In genomic region chr4:16443504-16444088, GRCh38 we compare ENCODE assay signal across 7 cellular contexts.
DNase-seq lines count a peak whose midpoint lies in the region; ATAC-seq, FAIRE-seq and TF ChIP-seq lines count a peak whose summit lies in the region.

No MANE protein-coding gene starts in this region.

- intact Hi-C loops in HepG2 (cut with micrococcal nuclease; ENCODE audit: unreplicated experiment), result loop anchor here (1.0 to 5.0 kb wide), 2 partner anchors 153 to 416 kb away; no protein-coding TSS in a partner anchor

- no peak for TF ChIP-seq EP300 in HepG2 (IDR thresholded peaks at IDR 0.05; ENCODE audit: low read depth in 2 of 2, low read length in 2 of 2)
- TF ChIP-seq EP300 in HepG2 (CRISPR knock-in tag; IDR thresholded peaks at IDR 0.05; ENCODE audit: borderline replicate concordance), result no peak

- no peak overlapping the region for H3K27ac Mint-ChIP-seq in astrocyte (ENCODE audit: unreplicated experiment)
- H3K27ac Mint-ChIP-seq in activated CD8-positive, alpha-beta memory T cell treated with anti-CD3 and anti-CD28 coated beads, Interleukin-2, amount 10 ng/mL, durations not matched to agents 7 days and 5 days, result no peak overlapping the region

- peaks cover 9% of the 10 kb centered on the region for H3K4me1 Mint-ChIP-seq in astrocyte (ENCODE audit: low read depth, unreplicated experiment)
- H3K4me1 Mint-ChIP-seq in activated CD8-positive, alpha-beta memory T cell treated with anti-CD3 and anti-CD28 coated beads, Interleukin-2, amount 10 ng/mL, durations not matched to agents 7 days and 5 days, result no peaks in the 10 kb centered on the region

- H3K36me3 ChIP-seq in KMS-11 (ENCODE audit: insufficient read depth) (no peaks in the 10 kb centered on the region), astrocyte (ENCODE audit: insufficient read depth, low read length) (no peaks in the 10 kb centered on the region), HepG2 (replicated peaks in 1 of 2; ENCODE audit: control insufficient read depth in 1 of 2, insufficient read depth in 2 of 2, low read length in 2 of 2) (no peaks in the 10 kb centered on the region)

- no peaks in the 10 kb centered on the region for H3K9me3 ChIP-seq in astrocyte (ENCODE audit: insufficient read depth, low read depth, low read length)
- H3K9me3 ChIP-seq in HepG2 (ENCODE audit: low read length), result no peaks in the 10 kb centered on the region

- POLR2A ChIA-PET in HepG2 (lab: Yijun Ruan, JAX), result no interaction called here

- H2AFZ ChIP-seq in KMS-11 (ENCODE audit: low read depth) (no peak overlapping the region), astrocyte (ENCODE audit: low read depth, low read length) (no peak overlapping the region), HepG2 (ENCODE audit: low read length) (no peak overlapping the region)

- 3% methylated on average over 2 of the region's 2 CpGs for whole genome bisulfite sequencing in HepG2 (ENCODE audit: low lambda C conversion rate)

- no peaks in the 10 kb centered on the region for H3K9me3 Mint-ChIP-seq in astrocyte (ENCODE audit: unreplicated experiment)
- no peaks in the 10 kb centered on the region for H3K9me3 Mint-ChIP-seq in activated CD8-positive, alpha-beta memory T cell treated with anti-CD3 and anti-CD28 coated beads, Interleukin-2, amount 10 ng/mL, durations not matched to agents 7 days and 5 days (ENCODE audit: low read depth)

- DNase-seq in G401 (ENCODE audit: low spot score) (peak; percentile 9), astrocyte (ENCODE audit: low read depth) (peak; percentile 40), HepG2 (ENCODE audit: low spot score) (peak; percentile 30)
- no peak for DNase-seq in activated CD8-positive, alpha-beta memory T cell treated with anti-CD3 and anti-CD28 coated beads, Interleukin-2, amount 10 ng/mL, durations not matched to agents 7 days and 5 days
- DNase-seq in NK-92 treated with Interleukin-12 subunit alpha and Interleukin-12 subunit beta, amount 100 ng/mL, for 24 hours (lab: John Stamatoyannopoulos, UW), result no peak

- H3K36me3 Mint-ChIP-seq in astrocyte (ENCODE audit: low read depth, unreplicated experiment), result no peaks in the 10 kb centered on the region
- H3K36me3 Mint-ChIP-seq in activated CD8-positive, alpha-beta memory T cell treated with anti-CD3 and anti-CD28 coated beads, Interleukin-2, amount 10 ng/mL, durations not matched to agents 7 days and 5 days, result no peaks in the 10 kb centered on the region

- H3K4me1 ChIP-seq in KMS-11 (ENCODE audit: low read depth, poor library complexity, severe bottlenecking) (no peaks in the 10 kb centered on the region), astrocyte (ENCODE audit: insufficient read depth, low read length) (peaks cover 5% of the 10 kb centered on the region), HepG2 (ENCODE audit: insufficient read depth, low read length) (no peaks in the 10 kb centered on the region)

- H3K9ac ChIP-seq in KMS-11, result no peak overlapping the region
- no peak overlapping the region for H3K9ac ChIP-seq in astrocyte (ENCODE audit: low read length)
- no peak overlapping the region for H3K9ac ChIP-seq in HepG2 (ENCODE audit: insufficient read depth, low read depth, low read length)

- TF ChIP-seq CTCF in KMS-11 (conservative IDR thresholded peaks at IDR 0.05; ENCODE audit: low read depth, low read length) (peak; percentile 40), astrocyte (IDR thresholded peaks at IDR 0.05; ENCODE audit: insufficient read depth, low read depth, low read length) (peak; percentile 69), HepG2 (CRISPR knock-in tag; IDR thresholded peaks at IDR 0.05) (peak; percentile 66)

- H3K4me3 ChIP-seq in KMS-11 (IDR thresholded peaks at IDR 0.05; ENCODE audit: insufficient read depth, low read depth, low read length), result no peak overlapping the region
- H3K4me3 ChIP-seq in astrocyte (ENCODE audit: insufficient read depth, low read depth, low read length), result no peak overlapping the region
- no peak overlapping the region for H3K4me3 ChIP-seq in HepG2 (replicated peaks in 1 of 3; ENCODE audit: insufficient read depth in 1 of 3, low read depth in 2 of 3, low read length in 3 of 3)

- H3K27me3 ChIP-seq in KMS-11 (ENCODE audit: insufficient read depth, low read depth), result no peaks in the 10 kb centered on the region
- no peaks in the 10 kb centered on the region for H3K27me3 ChIP-seq in astrocyte (ENCODE audit: insufficient read depth, low read length)
- H3K27me3 ChIP-seq in HepG2 (ENCODE audit: control insufficient read depth in 1 of 2, insufficient read depth in 2 of 2, low read length in 2 of 2), result no peaks in the 10 kb centered on the region

- no TSS peak for BruUV-seq in HepG2 (replicated peaks; lab: Mats Ljungman, UMichigan)

- no peak for TF ChIP-seq POLR2A in HepG2 (IDR thresholded peaks at IDR 0.05; ENCODE audit: insufficient read depth in 1 of 2, low read depth in 2 of 2, low read length in 2 of 2)

- peaks cover 12% of the 10 kb centered on the region for H3K27me3 Mint-ChIP-seq in astrocyte (ENCODE audit: low read depth, unreplicated experiment)
- H3K27me3 Mint-ChIP-seq in activated CD8-positive, alpha-beta memory T cell treated with anti-CD3 and anti-CD28 coated beads, Interleukin-2, amount 10 ng/mL, durations not matched to agents 7 days and 5 days, result no peaks in the 10 kb centered on the region

- H3K4me2 ChIP-seq in KMS-11 (no peak overlapping the region), astrocyte (ENCODE audit: low read length) (no peak overlapping the region), HepG2 (ENCODE audit: low read depth, low read length) (no peak overlapping the region)

- TF ChIP-seq RAD21 in HepG2 (CRISPR knock-in tag; IDR thresholded peaks at IDR 0.05), result 0 out of 2 replicates have a peak, but pooled peaks have one; percentile 10

- H3K79me2 ChIP-seq in KMS-11 (ENCODE audit: insufficient read depth, low read depth) (no peaks in the 10 kb centered on the region), astrocyte (ENCODE audit: insufficient read depth, low read length) (no peaks in the 10 kb centered on the region), HepG2 (ENCODE audit: insufficient read depth, low read length) (no peaks in the 10 kb centered on the region)

- H3K4me3 Mint-ChIP-seq in astrocyte (ENCODE audit: unreplicated experiment), result no peak overlapping the region
- H3K4me3 Mint-ChIP-seq in activated CD8-positive, alpha-beta memory T cell treated with anti-CD3 and anti-CD28 coated beads, Interleukin-2, amount 10 ng/mL, durations not matched to agents 7 days and 5 days, result no peak overlapping the region

- H3K27ac ChIP-seq in KMS-11, result no peak overlapping the region
- no peak overlapping the region for H3K27ac ChIP-seq in astrocyte (ENCODE audit: low read depth, low read length)
- H3K27ac ChIP-seq in HepG2 (ENCODE audit: extremely low read length, insufficient read depth, low read length), result no peak overlapping the region

- no peaks in the 10 kb centered on the region for H4K20me1 ChIP-seq in KMS-11 (ENCODE audit: insufficient read depth)
- H4K20me1 ChIP-seq in astrocyte (ENCODE audit: insufficient read depth, low read length), result no peaks in the 10 kb centered on the region
- H4K20me1 ChIP-seq in HepG2 (ENCODE audit: insufficient read depth, low read length), result no peaks in the 10 kb centered on the region

- in situ Hi-C loops in G401 (cut with HindIII; ENCODE audit: low sequenced_read_pairs) (no loop called here), HepG2 (cut with HindIII; ENCODE audit: extremely low pct_ligation_motif_present, low pct_unique_long_range_greater_than_20kb) (no loop called here)

- ATAC-seq in GM21360 (IDR thresholded peaks at IDR 0.05; ENCODE audit: unreplicated experiment) (peak; percentile 79), HepG2 (peak; percentile 68)
- ATAC-seq in activated CD8-positive, alpha-beta memory T cell treated with anti-CD3 and anti-CD28 coated beads, Interleukin-2, amount 10 ng/mL, durations not matched to agents 7 days and 5 days, result no peak

- FAIRE-seq in astrocyte (lab: Jason Lieb, UNC) (peak; percentile 23), HepG2 (lab: Jason Lieb, UNC) (peak; percentile 40)

- CTCF ChIA-PET in HepG2 (lab: Yijun Ruan, JAX; ENCODE audit: low intra/inter-chr PET ratio, low total read pairs), result interaction anchor here (1.6 kb wide), 1 partner anchor 154 kb away, joined by 16 read pairs; no protein-coding TSS in a partner anchor
- CTCF ChIA-PET in activated CD8-positive, alpha-beta memory T cell treated with anti-CD3 and anti-CD28 coated beads, Interleukin-2, amount 10 ng/mL, durations not matched to agents 7 days and 5 days (lab: Charles Lee), result interaction anchor here (3.1 kb wide), 1 partner anchor 152 kb away, joined by 12 read pairs; no protein-coding TSS in a partner anchor

TF ChIP-seq in HepG2, 621 proteins besides CTCF, POLR2A, EP300 and RAD21 (continues in another document):
- TF ChIP-seq SMC3 (IDR thresholded peaks at IDR 0.05; ENCODE audit: low read length) (peak; percentile 25; the same call in 1 of the 2 replicates), PTBP1 (IDR thresholded peaks at IDR 0.05; ENCODE audit: low read depth, low read length, poor library complexity, severe bottlenecking) (no peak), CERS6 (CRISPR knock-in tag; IDR thresholded peaks at IDR 0.05) (no peak), NCOA2 (CRISPR knock-in tag; IDR thresholded peaks at IDR 0.05) (no peak), ZNF24 (IDR thresholded peaks at IDR 0.05) (no peak), HOXA9 (CRISPR knock-in tag; IDR thresholded peaks at IDR 0.05; ENCODE audit: borderline replicate concordance) (no peak), MIXL1 (CRISPR knock-in tag; IDR thresholded peaks at IDR 0.05) (0 out of 2 replicates have a peak, but pooled peaks have one; percentile 30), STAG1 (CRISPR knock-in tag; IDR thresholded peaks at IDR 0.05) (peak; percentile 47; the same call in 1 of the 2 replicates), JARID2 (CRISPR knock-in tag; IDR thresholded peaks at IDR 0.05; ENCODE audit: insufficient replicate concordance) (no peak), GFI1 (CRISPR knock-in tag; IDR thresholded peaks at IDR 0.05; ENCODE audit: borderline replicate concordance) (no peak)

Comparison
In these comparisons a context has a peak if more than half of its experiments do, and no peak if none do; other contexts are left out.
1. DNase-seq: peak in G401 (single experiment), astrocyte (single experiment) and HepG2 (single experiment); none in activated CD8-positive, alpha-beta memory T cell treated with anti-CD3 and anti-CD28 coated beads, Interleukin-2, amount 10 ng/mL, durations not matched to agents 7 days and 5 days (single experiment) and NK-92 treated with Interleukin-12 subunit alpha and Interleukin-12 subunit beta, amount 100 ng/mL, for 24 hours (single experiment).
2. Peak in every context shown above with its lines, with median percentiles within 50 percentile points of each other: CTCF ChIP-seq.